ENCODE assay signal across 2 cellular contexts in the genomic region with DNA sequence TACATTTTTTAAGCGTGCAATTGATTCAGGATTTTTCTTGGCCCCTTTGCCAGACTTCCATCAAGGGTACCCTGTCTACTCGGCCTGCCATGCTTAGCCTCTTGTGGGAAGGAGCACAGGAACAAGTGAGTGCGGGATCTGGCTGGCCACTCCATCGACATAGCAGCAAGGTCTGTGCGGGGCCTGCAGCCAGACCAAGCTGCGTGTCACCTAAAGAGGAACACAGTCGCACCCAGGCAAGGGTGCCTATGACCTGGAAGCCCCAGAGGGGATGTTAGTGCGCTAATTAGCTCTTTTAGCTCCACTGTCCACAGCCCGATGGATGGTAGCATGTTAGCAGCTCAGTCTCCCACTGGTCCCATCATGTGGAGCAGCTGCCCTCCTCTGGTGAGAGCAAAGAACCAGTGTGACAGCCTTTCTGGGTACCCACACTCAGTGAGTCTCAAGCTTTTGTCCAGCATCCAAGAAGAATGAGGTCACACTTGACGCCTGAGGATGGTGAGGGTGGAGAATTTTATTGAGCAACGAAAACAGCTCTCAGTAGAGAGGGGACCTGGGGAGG.
TF ChIP-seq lines count a peak whose summit lies in the region.

No MANE protein-coding gene starts in this region.

TF ChIP-seq in HCT116, 20 proteins besides CTCF, POLR2A, EP300 and RAD21:
- no peak for TF ChIP-seq CBX3 (IDR thresholded peaks at IDR 0.05; ENCODE audit: low read depth)

TF ChIP-seq in K562, 482 proteins besides CTCF, POLR2A, EP300 and RAD21:
- no peak for TF ChIP-seq ZHX1 (conservative IDR thresholded peaks at IDR 0.05; ENCODE audit: low read length)
- TF ChIP-seq POU5F1 (IDR thresholded peaks at IDR 0.05; ENCODE audit: borderline replicate concordance, low read depth, low read length, partially characterized antibody), result no peak
- no peak for TF ChIP-seq RB1 (IDR thresholded peaks at IDR 0.05; ENCODE audit: low read depth)
- TF ChIP-seq HNRNPLL (IDR thresholded peaks at IDR 0.05; ENCODE audit: low read depth, low read length, poor library complexity, severe bottlenecking), result no peak
- no peak for TF ChIP-seq STAT5B (CRISPR knock-in tag; IDR thresholded peaks at IDR 0.05)
- TF ChIP-seq NEUROD1 (IDR thresholded peaks at IDR 0.05; ENCODE audit: borderline replicate concordance, low read depth, low read length, partially characterized antibody), result no peak
- TF ChIP-seq ZBTB7A (IDR thresholded peaks at IDR 0.05; ENCODE audit: borderline replicate concordance, control insufficient read depth, low read depth, low read length), result no peak
- no peak for TF ChIP-seq NCOR1 (IDR thresholded peaks at IDR 0.05)
- no peak for TF ChIP-seq SPI1 (IDR thresholded peaks at IDR 0.05; ENCODE audit: borderline replicate concordance, low read depth, low read length)
- TF ChIP-seq ZNF253 (CRISPR knock-in tag; conservative IDR thresholded peaks at IDR 0.05), result no peak
- TF ChIP-seq TCF3 (CRISPR knock-in tag; IDR thresholded peaks at IDR 0.05), result no peak
- no peak for TF ChIP-seq PBX2 (CRISPR knock-in tag; IDR thresholded peaks at IDR 0.05; ENCODE audit: low read depth)
- TF ChIP-seq PBX2 (tag; conservative IDR thresholded peaks at IDR 0.05; ENCODE audit: low read depth), result no peak
- TF ChIP-seq RNF2 (IDR thresholded peaks at IDR 0.05), result no peak
- no peak for TF ChIP-seq ZBTB11 (CRISPR knock-in tag; IDR thresholded peaks at IDR 0.05)
- TF ChIP-seq ZNF76 (CRISPR knock-in tag; IDR thresholded peaks at IDR 0.05; ENCODE audit: borderline replicate concordance), result no peak
- TF ChIP-seq ZNF212 (CRISPR knock-in tag; IDR thresholded peaks at IDR 0.05), result no peak
- no peak for TF ChIP-seq TAF7 (tag; IDR thresholded peaks at IDR 0.05)
- no peak for TF ChIP-seq GABPB2 (CRISPR knock-in tag; conservative IDR thresholded peaks at IDR 0.05)
- no peak for TF ChIP-seq JUNB (CRISPR knock-in tag; conservative IDR thresholded peaks at IDR 0.05)
TF ChIP-seq in K562: peak in this region for 0.
